14 cellular contexts compared by ENCODE assay signal in genomic region chr7:18289801-18290200, GRCh38.
DNase-seq lines count a peak whose midpoint lies in the region; ATAC-seq lines count a peak whose summit lies in the region.
"Had no signal": no experiment of that assay in that cellular context is flagged by ENCODE, and none has a peak within 500 bp of the region (broad histone marks: within the 10 kb centered on the region; RNA-seq: fewer than 3 reads in every experiment).

No MANE protein-coding gene starts in this region.

- H3K4me1 Mint-ChIP-seq in immature natural killer cell = peaks cover 58 to 72% of the 10 kb centered on the region in 2 donors

- H3K27ac Mint-ChIP-seq in immature natural killer cell = peak overlapping the region in 4 of 6 donors; percentile 49 to 83 (median 71)

- H3K9me3 Mint-ChIP-seq in immature natural killer cell = no peaks in the 10 kb centered on the region

- H3K4me3 Mint-ChIP-seq in immature natural killer cell = peak overlapping the region; percentile 71 to 92 (median 85)

- H3K36me3 Mint-ChIP-seq in immature natural killer cell = peaks cover 0 to 1% (median under 1%) of the 10 kb centered on the region in 3 donors

- in situ Hi-C loops in KBM-7 (cut with MboI; ENCODE audit: low pct_unique_long_range_greater_than_20kb, low sequenced_read_pairs) = no loop called here

- ATAC-seq in GM18498 (IDR thresholded peaks at IDR 0.05; ENCODE audit: unreplicated experiment) = peak; percentile 3
- peak; percentile 5 for ATAC-seq in GM21367 (IDR thresholded peaks at IDR 0.05; ENCODE audit: unreplicated experiment)
- ATAC-seq: body of pancreas; stimulated activated naive CD8-positive, alpha-beta T cell treated with anti-CD3 and anti-CD28 coated beads, Interleukin-15, Interleukin-2, amounts not matched to agents 100 U/mL and 50 U/mL, for 24 hours had no signal

- DNase-seq in KBM-7 = peak; percentile 5
- no peak for DNase-seq in immature natural killer cell
- DNase-seq in NCI-H524 (lab: John Stamatoyannopoulos, UW) = no peak
- no peak for DNase-seq in SK-N-DZ (ENCODE audit: low spot score)
- no peak for DNase-seq in NCI-H345 treated with DMSO at 0.1 percent for 48 hours (lab: John Stamatoyannopoulos, UW; ENCODE audit: unreplicated experiment)
- DNase-seq in epidermal melanocyte (ENCODE audit: insufficient read length, low spot score) = no peak
- DNase-seq: body of pancreas; heart left ventricle; NCI-H226; SHP77; stimulated activated naive CD8-positive, alpha-beta T cell treated with anti-CD3 and anti-CD28 coated beads, Interleukin-15, Interleukin-2, amounts not matched to agents 100 U/mL and 50 U/mL, for 24 hours; WERI-Rb-1 had no signal

- H3K27me3 Mint-ChIP-seq in immature natural killer cell (ENCODE audit: low read depth in 3 of 3) = peaks cover 0 to 2% (median 0%) of the 10 kb centered on the region in 3 donors
